In genomic region chrX:68121371-68121770, GRCh38 we compare ENCODE assay signal across 14 cellular contexts.
"Had no signal": no experiment of that assay in that cellular context is flagged by ENCODE, and none has a peak within 500 bp of the region (broad histone marks: within the 10 kb centered on the region; RNA-seq: fewer than 3 reads in every experiment).

No MANE protein-coding gene starts in this region.

- H2AFZ ChIP-seq: hepatocyte had no signal

- H3K36me3 ChIP-seq: esophagus muscularis mucosa, gastroesophageal sphincter, right atrium auricular region had no signal

- DNase-seq: effector memory CD4-positive, alpha-beta T cell; kidney; left cardiac atrium; natural killer cell; stimulated activated CD4-positive, alpha-beta T cell treated with anti-CD3 and anti-CD28 coated beads, Interleukin-1b, Interleukin-23, amount 100 ng/mL, for 48 hours; stimulated activated CD4-positive, alpha-beta T cell treated with anti-CD3 and anti-CD28 coated beads, Interleukin-4, amount 100 ng/mL, for 24 hours had no signal

- ATAC-seq: gastroesophageal sphincter; left cardiac atrium; natural killer cell; stimulated activated memory B cell treated with anti-CD40 and anti-IgM and Interleukin-4, amounts not matched to agents 10 μg/mL and 1 μg/mL and 100 μg/mL, for 72 hours had no signal

- H3K4me3 ChIP-seq: esophagus muscularis mucosa, gastroesophageal sphincter, hepatocyte, right atrium auricular region, tibial nerve had no signal

- FAIRE-seq: endometrium, kidney had no signal

- H3K4me1 ChIP-seq: esophagus muscularis mucosa, gastroesophageal sphincter, right atrium auricular region, tibial nerve had no signal

- H3K27me3 ChIP-seq: esophagus muscularis mucosa, gastroesophageal sphincter, hepatocyte, right atrium auricular region, tibial nerve had no signal

- H3K4me2 ChIP-seq: hepatocyte had no signal

- H3K9me3 ChIP-seq: esophagus muscularis mucosa, gastroesophageal sphincter, right atrium auricular region, tibial nerve had no signal

- H3K79me2 ChIP-seq: hepatocyte had no signal

- H3K27ac ChIP-seq: epithelial cell of prostate, esophagus muscularis mucosa, gastroesophageal sphincter, hepatocyte, right atrium auricular region, tibial nerve had no signal
